ENCODE assay signal across 3 cellular contexts in the genomic region with DNA sequence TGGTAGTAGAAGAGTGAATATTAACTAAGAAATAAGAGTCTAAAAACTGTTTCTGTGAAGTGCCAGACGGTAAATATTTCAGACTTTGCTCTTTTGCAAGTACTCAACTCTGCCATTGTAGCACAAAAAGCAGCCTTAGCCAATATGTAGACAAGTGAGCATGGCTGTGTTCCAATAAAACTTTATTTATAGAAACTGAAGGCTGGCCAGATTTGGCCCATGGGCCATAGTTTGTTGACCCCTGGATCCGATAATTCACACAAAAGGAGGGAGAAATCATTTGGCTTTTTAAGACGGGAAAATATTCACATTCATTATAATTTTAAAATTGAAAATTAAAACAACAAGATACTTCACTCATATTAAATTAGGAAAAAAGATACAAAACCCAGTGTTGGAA.
TF ChIP-seq lines count a peak whose summit lies in the region.

No MANE protein-coding gene starts in this region.

TF ChIP-seq in HepG2, 621 proteins besides CTCF, POLR2A, EP300 and RAD21 (continues in another document):
- TF ChIP-seq, protein P1, sequence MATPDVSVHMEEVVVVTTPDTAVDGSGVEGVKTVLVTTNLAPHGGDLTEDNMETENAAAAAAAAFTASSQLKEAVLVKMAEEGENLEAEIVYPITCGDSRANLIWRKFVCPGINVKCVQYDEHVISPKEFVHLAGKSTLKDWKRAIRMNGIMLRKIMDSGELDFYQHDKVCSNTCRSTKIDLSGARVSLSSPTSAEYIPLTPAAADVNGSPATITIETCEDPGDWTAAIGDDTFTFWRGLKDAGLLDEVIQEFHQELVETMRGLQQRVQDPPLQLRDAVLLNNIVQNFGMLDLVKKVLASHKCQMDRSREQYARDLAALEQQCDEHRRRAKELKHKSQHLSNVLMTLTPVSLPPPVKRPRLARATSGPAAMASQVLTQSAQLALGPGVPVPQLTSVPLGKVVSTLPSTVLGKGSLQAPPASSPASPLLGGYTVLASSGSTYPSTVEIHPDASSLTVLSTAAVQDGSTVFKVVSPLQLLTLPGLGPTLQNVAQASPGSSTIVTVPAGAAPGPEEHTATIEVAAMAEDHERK (CRISPR knock-in tag; IDR thresholded peaks at IDR 0.05; ENCODE audit: low read depth): no peak
- TF ChIP-seq ATF1 (CRISPR knock-in tag; IDR thresholded peaks at IDR 0.05) (no peak), ZNF230 (CRISPR knock-in tag; IDR thresholded peaks at IDR 0.05) (no peak)
- TF ChIP-seq, protein P2, sequence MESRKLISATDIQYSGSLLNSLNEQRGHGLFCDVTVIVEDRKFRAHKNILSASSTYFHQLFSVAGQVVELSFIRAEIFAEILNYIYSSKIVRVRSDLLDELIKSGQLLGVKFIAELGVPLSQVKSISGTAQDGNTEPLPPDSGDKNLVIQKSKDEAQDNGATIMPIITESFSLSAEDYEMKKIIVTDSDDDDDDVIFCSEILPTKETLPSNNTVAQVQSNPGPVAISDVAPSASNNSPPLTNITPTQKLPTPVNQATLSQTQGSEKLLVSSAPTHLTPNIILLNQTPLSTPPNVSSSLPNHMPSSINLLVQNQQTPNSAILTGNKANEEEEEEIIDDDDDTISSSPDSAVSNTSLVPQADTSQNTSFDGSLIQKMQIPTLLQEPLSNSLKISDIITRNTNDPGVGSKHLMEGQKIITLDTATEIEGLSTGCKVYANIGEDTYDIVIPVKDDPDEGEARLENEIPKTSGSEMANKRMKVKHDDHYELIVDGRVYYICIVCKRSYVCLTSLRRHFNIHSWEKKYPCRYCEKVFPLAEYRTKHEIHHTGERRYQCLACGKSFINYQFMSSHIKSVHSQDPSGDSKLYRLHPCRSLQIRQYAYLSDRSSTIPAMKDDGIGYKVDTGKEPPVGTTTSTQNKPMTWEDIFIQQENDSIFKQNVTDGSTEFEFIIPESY (CRISPR knock-in tag; IDR thresholded peaks at IDR 0.05): no peak

TF ChIP-seq in PFSK-1, 5 proteins besides CTCF, POLR2A, EP300 and RAD21:
- peak; percentile 26; the same call in 1 of the 2 replicates for TF ChIP-seq POLR2AphosphoS5 (IDR thresholded peaks at IDR 0.05; ENCODE audit: low read depth, low read length)
- TF ChIP-seq TAF1 (IDR thresholded peaks at IDR 0.05; ENCODE audit: borderline replicate concordance, insufficient read depth, low read length): no peak

TF ChIP-seq in K562, 482 proteins besides CTCF, POLR2A, EP300 and RAD21:
- TF ChIP-seq GTF2B (IDR thresholded peaks at IDR 0.05; ENCODE audit: extremely low read depth, insufficient read length) (no peak), SMC3 (conservative IDR thresholded peaks at IDR 0.05; ENCODE audit: insufficient read depth, low read depth, low read length) (no peak)
- TF ChIP-seq, protein P3, sequence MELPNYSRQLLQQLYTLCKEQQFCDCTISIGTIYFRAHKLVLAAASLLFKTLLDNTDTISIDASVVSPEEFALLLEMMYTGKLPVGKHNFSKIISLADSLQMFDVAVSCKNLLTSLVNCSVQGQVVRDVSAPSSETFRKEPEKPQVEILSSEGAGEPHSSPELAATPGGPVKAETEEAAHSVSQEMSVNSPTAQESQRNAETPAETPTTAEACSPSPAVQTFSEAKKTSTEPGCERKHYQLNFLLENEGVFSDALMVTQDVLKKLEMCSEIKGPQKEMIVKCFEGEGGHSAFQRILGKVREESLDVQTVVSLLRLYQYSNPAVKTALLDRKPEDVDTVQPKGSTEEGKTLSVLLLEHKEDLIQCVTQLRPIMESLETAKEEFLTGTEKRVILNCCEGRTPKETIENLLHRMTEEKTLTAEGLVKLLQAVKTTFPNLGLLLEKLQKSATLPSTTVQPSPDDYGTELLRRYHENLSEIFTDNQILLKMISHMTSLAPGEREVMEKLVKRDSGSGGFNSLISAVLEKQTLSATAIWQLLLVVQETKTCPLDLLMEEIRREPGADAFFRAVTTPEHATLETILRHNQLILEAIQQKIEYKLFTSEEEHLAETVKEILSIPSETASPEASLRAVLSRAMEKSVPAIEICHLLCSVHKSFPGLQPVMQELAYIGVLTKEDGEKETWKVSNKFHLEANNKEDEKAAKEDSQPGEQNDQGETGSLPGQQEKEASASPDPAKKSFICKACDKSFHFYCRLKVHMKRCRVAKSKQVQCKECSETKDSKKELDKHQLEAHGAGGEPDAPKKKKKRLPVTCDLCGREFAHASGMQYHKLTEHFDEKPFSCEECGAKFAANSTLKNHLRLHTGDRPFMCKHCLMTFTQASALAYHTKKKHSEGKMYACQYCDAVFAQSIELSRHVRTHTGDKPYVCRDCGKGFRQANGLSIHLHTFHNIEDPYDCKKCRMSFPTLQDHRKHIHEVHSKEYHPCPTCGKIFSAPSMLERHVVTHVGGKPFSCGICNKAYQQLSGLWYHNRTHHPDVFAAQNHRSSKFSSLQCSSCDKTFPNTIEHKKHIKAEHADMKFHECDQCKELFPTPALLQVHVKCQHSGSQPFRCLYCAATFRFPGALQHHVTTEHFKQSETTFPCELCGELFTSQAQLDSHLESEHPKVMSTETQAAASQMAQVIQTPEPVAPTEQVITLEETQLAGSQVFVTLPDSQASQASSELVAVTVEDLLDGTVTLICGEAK (IDR thresholded peaks at IDR 0.05): peak; percentile 96
- TF ChIP-seq, protein P3 (CRISPR knock-in tag; IDR thresholded peaks at IDR 0.05): peak; percentile 67; the same call in 1 of the 2 replicates
